8 cellular contexts compared by ENCODE assay signal in the genomic region with DNA sequence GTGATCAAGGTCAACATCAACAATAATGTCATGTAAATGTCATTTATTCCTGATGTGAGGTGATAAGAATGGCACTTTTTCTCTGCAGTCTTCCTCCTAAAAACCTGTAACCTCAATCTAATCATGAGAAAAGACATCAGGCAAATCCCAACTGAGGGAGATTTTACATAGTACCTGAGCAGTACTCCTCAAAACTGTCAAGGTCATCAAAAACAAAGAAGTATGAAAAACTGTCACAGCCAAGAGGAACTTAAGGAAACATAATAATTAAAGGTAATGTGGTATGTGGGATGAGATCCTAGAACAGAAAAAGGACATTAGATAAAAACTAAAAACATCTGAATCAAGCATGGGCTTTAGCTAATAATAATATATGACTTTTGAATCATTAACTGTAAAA.
"Had no signal": no experiment of that assay in that cellular context is flagged by ENCODE, and none has a peak within 500 bp of the region (broad histone marks: within the 10 kb centered on the region; RNA-seq: fewer than 3 reads in every experiment).

No MANE protein-coding gene starts in this region.

- FAIRE-seq: G401.6, GM12878, GM12891, GM12892, GM18507, GM19239 had no signal

- H3K4me3 ChIP-seq: GM12878 had no signal

- DNase-seq: GDM1, GF-D8 had no signal

- ATAC-seq: GM12878 had no signal
